In genomic region chr1:230979389-230979716, GRCh38 we compare ENCODE assay signal across 1 cellular context.
TF ChIP-seq lines count a peak whose summit lies in the region.

No MANE protein-coding gene starts in this region.

TF ChIP-seq in HepG2, 621 proteins besides CTCF, POLR2A, EP300 and RAD21:
- TF ChIP-seq ZNF530 (CRISPR knock-in tag; IDR thresholded peaks at IDR 0.05; ENCODE audit: low read depth) (no peak), KAT7 (CRISPR knock-in tag; IDR thresholded peaks at IDR 0.05; ENCODE audit: borderline replicate concordance) (0 out of 2 replicates have a peak, but pooled peaks have one; percentile 2), TFDP2 (CRISPR knock-in tag; IDR thresholded peaks at IDR 0.05) (no peak), ZFP36L1 (CRISPR knock-in tag; IDR thresholded peaks at IDR 0.05) (peak; percentile 79; the same call in 1 of the 2 replicates), ZBTB39 (CRISPR knock-in tag; IDR thresholded peaks at IDR 0.05) (0 out of 2 replicates have a peak, but pooled peaks have one; percentile 36), ZBTB43 (CRISPR knock-in tag; conservative IDR thresholded peaks at IDR 0.05) (no peak), KDM5A (IDR thresholded peaks at IDR 0.05; ENCODE audit: borderline replicate concordance, low read length) (peak; percentile 33; the same call in 1 of the 2 replicates), ZNF510 (CRISPR knock-in tag; IDR thresholded peaks at IDR 0.05; ENCODE audit: low read depth) (0 out of 2 replicates have a peak, but pooled peaks have one; percentile 11)
